Comparison of ENCODE assay signal across 8 cellular contexts in the genomic region with DNA sequence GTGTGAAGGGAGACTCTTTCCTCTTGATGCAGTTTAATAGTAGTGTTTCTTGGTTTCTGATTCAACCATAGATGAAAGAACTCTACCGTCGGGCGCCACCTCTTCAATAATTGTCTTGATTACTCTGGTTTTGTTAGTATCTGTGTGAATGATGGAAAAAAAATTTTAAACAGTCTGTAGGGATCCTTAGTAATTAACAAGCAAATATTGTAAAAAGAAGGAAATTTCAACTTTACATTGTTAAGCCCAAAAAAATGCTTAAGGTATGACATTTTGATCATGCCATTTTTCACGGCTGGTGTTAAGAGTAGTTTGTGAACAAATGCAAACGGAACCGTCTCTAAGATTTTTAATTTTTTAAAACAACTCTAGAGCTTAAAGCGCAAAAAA. TPM values are rescaled to one million over a fixed set of nuclear protein-coding genes. Genes with fewer than 3 reads are reported as not detected.
DNase-seq lines count a peak whose midpoint lies in the region; ATAC-seq and TF ChIP-seq lines count a peak whose summit lies in the region.

No MANE protein-coding gene starts in this region.

- H3K27ac ChIP-seq in DND-41 (ENCODE audit: low read length): peak overlapping the region; percentile 75
- H3K27ac ChIP-seq in Panc1 (ENCODE audit: low read length): peak overlapping the region; percentile 98
- peak overlapping the region; percentile 84 for H3K27ac ChIP-seq in epithelial cell of prostate
- H3K27ac ChIP-seq in parathyroid adenoma: peak overlapping the region; percentile 45

- CTCF ChIA-PET in Panc1 (lab: Charles Lee): interaction anchor here (0.6 kb wide), 2 partner anchors 44 to 844 kb away, joined by 3 to 7 read pairs; no protein-coding TSS in a partner anchor

- TSS peak; percentile 99 for BruUV-seq in Panc1 (replicated peaks; lab: Mats Ljungman, UMichigan)

- H2AFZ ChIP-seq in DND-41 (ENCODE audit: low read depth, low read length) (peak overlapping the region; percentile 71), parathyroid adenoma (peak overlapping the region; percentile 75)

- TF ChIP-seq CTCF in DND-41 (IDR thresholded peaks at IDR 0.05; ENCODE audit: borderline replicate concordance, extremely low read depth, low read length, poor library complexity, severe bottlenecking): no peak
- TF ChIP-seq CTCF in Panc1 (IDR thresholded peaks at IDR 0.05): no peak
- TF ChIP-seq CTCF in parathyroid adenoma (IDR thresholded peaks at IDR 0.05): no peak

- H3K36me3 ChIP-seq in DND-41 (ENCODE audit: insufficient read depth, low read length) (peaks cover 6% of the 10 kb centered on the region), Panc1 (ENCODE audit: control insufficient read depth, insufficient read depth, low read length) (peaks cover 8% of the 10 kb centered on the region; the same call in 1 of the 2 replicates), parathyroid adenoma (ENCODE audit: control insufficient read depth, insufficient read depth, low read length) (no peaks in the 10 kb centered on the region)

- peak overlapping the region; percentile 87 for H3K4me2 ChIP-seq in DND-41 (ENCODE audit: insufficient read depth, low read length)
- peak overlapping the region; percentile 79 for H3K4me2 ChIP-seq in parathyroid adenoma (ENCODE audit: low read length)

- ATAC-seq in DND-41 (ENCODE audit: insufficient read depth, low read depth): no peak
- ATAC-seq in Panc1: no peak
- no peak for ATAC-seq in HG02642 (IDR thresholded peaks at IDR 0.05; ENCODE audit: poor library complexity, unreplicated experiment)
- ATAC-seq in HG03457 (IDR thresholded peaks at IDR 0.05; ENCODE audit: unreplicated experiment): no peak
- no peak for ATAC-seq in GM19395 (IDR thresholded peaks at IDR 0.05; ENCODE audit: unreplicated experiment)

- H3K9me3 ChIP-seq in DND-41 (ENCODE audit: insufficient read depth, low read length, severe bottlenecking): no peaks in the 10 kb centered on the region
- no peaks in the 10 kb centered on the region for H3K9me3 ChIP-seq in Panc1 (ENCODE audit: control insufficient read depth, insufficient read depth, low read depth, low read length)
- no peaks in the 10 kb centered on the region for H3K9me3 ChIP-seq in parathyroid adenoma (ENCODE audit: control insufficient read depth, low read length)

- H3K27me3 ChIP-seq in DND-41 (ENCODE audit: insufficient read depth, low read length, poor library complexity) (no peaks in the 10 kb centered on the region), Panc1 (ENCODE audit: control insufficient read depth, insufficient read depth, low read length) (no peaks in the 10 kb centered on the region), parathyroid adenoma (ENCODE audit: control insufficient read depth, insufficient read depth, low read length) (no peaks in the 10 kb centered on the region)

- H3K4me3 ChIP-seq in DND-41 (ENCODE audit: low read depth in 1 of 2, low read length in 2 of 2): peak overlapping the region; percentile 80 to 97
- peak overlapping the region; percentile 71 to 90 for H3K4me3 ChIP-seq in Panc1 (ENCODE audit: low read depth in 2 of 2, low read length in 2 of 2)
- H3K4me3 ChIP-seq in parathyroid adenoma (ENCODE audit: low read depth, low read length): peak overlapping the region; percentile 82

- DNase-seq in DND-41: no peak
- DNase-seq in Panc1 (ENCODE audit: low read depth, low spot score): no peak
- no peak for DNase-seq in epithelial cell of prostate (ENCODE audit: low read depth, low spot score)
- no peak for DNase-seq in ecto neural progenitor cell (ENCODE audit: low spot score)

- peaks cover 18% of the 10 kb centered on the region for H3K79me2 ChIP-seq in DND-41 (ENCODE audit: insufficient read depth, low read length)
- no peaks in the 10 kb centered on the region for H3K79me2 ChIP-seq in parathyroid adenoma

- intact Hi-C loops in Panc1 (cut with micrococcal nuclease; ENCODE audit: unreplicated experiment): no loop called here

- in situ Hi-C loops in Panc1 (cut with HindIII; ENCODE audit: low pct_unique_long_range_greater_than_20kb, low sequenced_read_pairs): no loop called here

- H3K4me1 ChIP-seq in DND-41 (ENCODE audit: insufficient read depth, low read length) (peaks cover 28% of the 10 kb centered on the region), Panc1 (ENCODE audit: control insufficient read depth, insufficient read depth, low read length) (peaks cover 16% of the 10 kb centered on the region; the same call in 1 of the 2 replicates), parathyroid adenoma (peaks cover 8% of the 10 kb centered on the region)

- peak overlapping the region; percentile 74 for H3K9ac ChIP-seq in DND-41 (ENCODE audit: low read depth, low read length)
- H3K9ac ChIP-seq in parathyroid adenoma: no peak overlapping the region

- H4K20me1 ChIP-seq in DND-41 (ENCODE audit: insufficient read depth, low read length): no peaks in the 10 kb centered on the region

- POLR2A ChIA-PET in Panc1 (lab: Charles Lee): interaction anchor here (0.6 to 1.1 kb wide), 4 partner anchors 9 to 573 kb away, joined by 3 to 7 read pairs (median 5); no protein-coding TSS in a partner anchor

RNA-seq across cellular contexts. Expression of a gene that starts 4.1 kb away (rescaled TPM):
- 70.8 TPM for total RNA-seq in Panc1 (2021; ENCODE audit: unreplicated experiment)
- polyA plus RNA-seq in Panc1 (2012; ENCODE audit: insufficient read length): 60.4 TPM

RNA-seq across cellular contexts. Expression of a gene that starts 18.6 kb away (rescaled TPM):
- not detected for total RNA-seq in Panc1 (2021; ENCODE audit: unreplicated experiment)
- not detected for polyA plus RNA-seq in Panc1 (2012; ENCODE audit: insufficient read length)

RNA-seq across cellular contexts. Expression of a gene that starts 36.0 kb away (rescaled TPM):
- not detected for total RNA-seq in Panc1 (2021; ENCODE audit: unreplicated experiment)
- not detected for polyA plus RNA-seq in Panc1 (2012; ENCODE audit: insufficient read length)

RNA-seq across cellular contexts. Expression of a gene that starts 46.3 kb away (rescaled TPM):
- total RNA-seq in Panc1 (2021; ENCODE audit: unreplicated experiment): not detected
- polyA plus RNA-seq in Panc1 (2012; ENCODE audit: insufficient read length): not detected

RNA-seq across cellular contexts. Expression of a gene that starts 48.7 kb away (rescaled TPM):
- not detected for total RNA-seq in Panc1 (2021; ENCODE audit: unreplicated experiment)
- polyA plus RNA-seq in Panc1 (2012; ENCODE audit: insufficient read length): not detected

Comparison
In these comparisons a context has a peak if more than half of its experiments do, and no peak if none do; other contexts are left out.
1. H3K27ac ChIP-seq: peak in every context shown above with its lines; median percentile 98 in Panc1; 84 in epithelial cell of prostate; 75 in DND-41; 45 in parathyroid adenoma.